8 cellular contexts compared by ENCODE assay signal in genomic region chr2:156333274-156333950, GRCh38. TPM values are rescaled to one million over a fixed set of nuclear protein-coding genes. Genes with fewer than 3 reads are reported as not detected.
DNase-seq lines count a peak whose midpoint lies in the region; ATAC-seq and TF ChIP-seq lines count a peak whose summit lies in the region.

No MANE protein-coding gene starts in this region.

- H3K27me3 Mint-ChIP-seq in naive B cell, result peaks cover 34 to 38% (median 38%) of the 10 kb centered on the region in 3 donors

- in situ Hi-C loops in ACHN (cut with HindIII; ENCODE audit: low pct_ligation_motif_present, low pct_unique_long_range_greater_than_20kb, low sequenced_read_pairs) (loop anchor here (25.0 kb wide), 1 partner anchor 254 kb away; no protein-coding TSS in a partner anchor), GM13977 (cut with MboI; ENCODE audit: low pct_unique_long_range_greater_than_20kb, low sequenced_read_pairs, unreplicated experiment) (loop anchor here (10.0 kb wide), 1 partner anchor 251 kb away; no protein-coding TSS in a partner anchor)

- peak overlapping the region; percentile 99 to 100 (median 100) for H3K27ac Mint-ChIP-seq in naive B cell

- peaks cover 48 to 72% (median 50%) of the 10 kb centered on the region in 3 donors for H3K4me1 Mint-ChIP-seq in naive B cell

- ATAC-seq in HG02973 (IDR thresholded peaks at IDR 0.05; ENCODE audit: unreplicated experiment), result peak; percentile 19
- ATAC-seq in naive B cell (ENCODE audit: low read depth in 2 of 2), result no peak
- ATAC-seq in GM18861 (IDR thresholded peaks at IDR 0.05; ENCODE audit: unreplicated experiment), result no peak

- H3K4me3 ChIP-seq in SJSA1 (peak overlapping the region; percentile 70), ectodermal cell (ENCODE audit: insufficient read depth, low read depth, low read length) (peak overlapping the region; percentile 56)

- peak overlapping the region; percentile 87 for H3K27ac ChIP-seq in SJSA1
- no peak overlapping the region for H3K27ac ChIP-seq in ectodermal cell (ENCODE audit: insufficient read depth, low read depth, low read length, poor library complexity, severe bottlenecking)

- H3K4me3 Mint-ChIP-seq in naive B cell, result peak overlapping the region; percentile 92 to 99 (median 98)

- WGBS in ectodermal cell, 2 experiments, result 0% methylated on average over 28 of the region's 28 CpGs

- H3K36me3 ChIP-seq in SJSA1 (no peaks in the 10 kb centered on the region), ectodermal cell (ENCODE audit: control insufficient read depth, insufficient read depth, low read length) (no peaks in the 10 kb centered on the region)

- no peak for TF ChIP-seq CTCF in GM13977 (IDR thresholded peaks at IDR 0.05; ENCODE audit: extremely low read depth, insufficient read depth, missing control alignments)

- DNase-seq in ACHN (peak; percentile 45), GM13977 (ENCODE audit: low spot score) (peak; percentile 68), SJSA1 (ENCODE audit: low read depth in 1 of 2, low spot score in 2 of 2) (no peak), naive B cell (peak; percentile 68), NCI-H187 (lab: John Stamatoyannopoulos, UW) (no peak)

- H3K27me3 ChIP-seq in SJSA1 (replicated peaks) (no peaks in the 10 kb centered on the region), ectodermal cell (ENCODE audit: control insufficient read depth, insufficient read depth, low read length, poor library complexity, severe bottlenecking) (peaks cover 42% of the 10 kb centered on the region)

- H3K9me3 Mint-ChIP-seq in naive B cell, result peaks cover 4 to 21% (median 6%) of the 10 kb centered on the region in 7 donors

- H3K4me1 ChIP-seq in SJSA1 (replicated peaks), result peaks cover 10% of the 10 kb centered on the region; the same call in 1 of the 2 replicates
- H3K4me1 ChIP-seq in ectodermal cell (ENCODE audit: control insufficient read depth, insufficient read depth, low read length), result peaks cover 6% of the 10 kb centered on the region

- H3K9me3 ChIP-seq in SJSA1 (replicated peaks) (no peaks in the 10 kb centered on the region), ectodermal cell (ENCODE audit: control insufficient read depth, low read length) (no peaks in the 10 kb centered on the region)

- H3K36me3 Mint-ChIP-seq in naive B cell, result peaks cover 0 to 11% of the 10 kb centered on the region in 2 donors

RNA-seq across cellular contexts. Expression of gene NR4A2, which starts 0.9 kb away (rescaled TPM):
- total RNA-seq in SJSA1 (2014; rRNA removed; shearing (Covaris generic)), result 0.61 TPM in 1 of 2 replicates, not detected in the other
- 1.6 TPM for polyA plus RNA-seq in ectodermal cell (2013, experiment 1 of 4)
- polyA plus RNA-seq in ectodermal cell (2013, experiment 2 of 4), result 1.4 TPM
- 1.6 TPM for polyA plus RNA-seq in ectodermal cell (2013, experiment 3 of 4)
- 1.6 TPM for polyA plus RNA-seq in ectodermal cell (2013, experiment 4 of 4)
- polyA plus RNA-seq in naive B cell (ENCODE audit: low read depth in 6 of 6), result 10 to 100 TPM; 39.7 to 95.8 (median 56.0) TPM

Comparison
In these comparisons a context has a peak if more than half of its experiments do, and no peak if none do; other contexts are left out.
1. DNase-seq: peak in ACHN (single experiment), GM13977 (single experiment) and naive B cell (single experiment); none in SJSA1 (0 of 2) and NCI-H187 (0 of 2).